ENCODE assay signal across 16 cellular contexts in the genomic region with DNA sequence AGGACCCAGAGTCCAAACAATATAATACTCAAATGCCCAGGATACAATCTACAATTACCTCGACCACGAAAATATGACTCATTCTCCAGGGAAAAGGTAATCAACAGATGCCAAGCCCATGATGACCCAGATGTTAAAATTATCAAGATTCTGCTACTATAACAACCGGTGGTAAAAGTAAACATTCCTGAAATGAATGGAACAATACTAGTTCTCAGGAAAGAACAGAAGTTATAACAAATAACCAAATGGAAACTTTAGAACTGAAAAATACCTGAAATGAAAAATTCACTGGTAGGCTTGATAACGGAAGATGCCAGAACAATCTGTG. TPM values are rescaled to one million over a fixed set of nuclear protein-coding genes. Genes with fewer than 3 reads are reported as not detected.
DNase-seq lines count a peak whose midpoint lies in the region; ATAC-seq, FAIRE-seq and TF ChIP-seq lines count a peak whose summit lies in the region.
"Had no signal": no experiment of that assay in that cellular context is flagged by ENCODE, and none has a peak within 500 bp of the region (broad histone marks: within the 10 kb centered on the region; RNA-seq: fewer than 3 reads in every experiment).

No MANE protein-coding gene starts in this region.

- no peak for ATAC-seq in left cardiac atrium
- ATAC-seq: A549, left ventricle myocardium superior had no signal

- H3K4me3 Mint-ChIP-seq in astrocyte (ENCODE audit: unreplicated experiment): no peak overlapping the region
- H3K4me3 Mint-ChIP-seq: H9 had no signal

- H3K79me2 ChIP-seq in astrocyte (ENCODE audit: insufficient read depth, low read length): no peaks in the 10 kb centered on the region
- no peaks in the 10 kb centered on the region for H3K79me2 ChIP-seq in hepatocyte

- DNase-seq in NCI-H2171 treated with DMSO at 0.1 percent for 48 hours (lab: John Stamatoyannopoulos, UW) (peak; percentile 19), NCI-H2171 (lab: John Stamatoyannopoulos, UW) (no peak), astrocyte (ENCODE audit: low read depth) (peak; percentile 57), hepatocyte (ENCODE audit: low spot score) (peak; percentile 30), urothelium cell line (ENCODE audit: low spot score) (peak; percentile 29), caudate nucleus (lab: John Stamatoyannopoulos, UW) (no peak), left cardiac atrium (no peak)
- no peak for DNase-seq in stimulated activated CD4-positive, alpha-beta T cell treated with anti-CD3 and anti-CD28 coated beads, Interleukin-12 subunit alpha, Interleukin-12 subunit beta, amount 100 ng/mL, for 4 hours
- DNase-seq: glutamatergic neuron, H9, left ventricle myocardium superior, NCI-H774, testis had no signal

- H2AFZ ChIP-seq in astrocyte (ENCODE audit: low read depth, low read length) (no peak overlapping the region), hepatocyte (no peak overlapping the region)

- FAIRE-seq in astrocyte (lab: Jason Lieb, UNC) (peak; percentile 13), urothelium cell line (lab: Jason Lieb, UNC) (no peak)
- FAIRE-seq: A549 had no signal

- TF ChIP-seq CTCF in astrocyte (IDR thresholded peaks at IDR 0.05; ENCODE audit: insufficient read depth, low read depth, low read length): no peak
- TF ChIP-seq CTCF in hepatocyte (IDR thresholded peaks at IDR 0.05; ENCODE audit: poor library complexity): no peak

- H3K27ac Mint-ChIP-seq in astrocyte (ENCODE audit: unreplicated experiment): peak overlapping the region; percentile 20

- 37% methylated on average over 4 of the region's 4 CpGs for WGBS in hepatocyte (ENCODE audit: low lambda C conversion rate, missing lambda C conversion rate)

- H3K9ac ChIP-seq in astrocyte (ENCODE audit: low read length): no peak overlapping the region

- H3K4me3 ChIP-seq in astrocyte (ENCODE audit: insufficient read depth, low read depth, low read length): no peak overlapping the region
- no peak overlapping the region for H3K4me3 ChIP-seq in hepatocyte
- H3K4me3 ChIP-seq: A549, SJCRH30, skin epidermis, testis had no signal

- peaks cover 9% of the 10 kb centered on the region for H3K4me1 Mint-ChIP-seq in astrocyte (ENCODE audit: low read depth, unreplicated experiment)

- H3K27ac ChIP-seq in astrocyte (ENCODE audit: low read depth, low read length) (no peak overlapping the region), hepatocyte (no peak overlapping the region), caudate nucleus (ENCODE audit: low read depth, low read length) (no peak overlapping the region)
- H3K27ac ChIP-seq: A549, SJCRH30, skin epidermis, testis had no signal

- intact Hi-C loops in left cardiac atrium (cut with DNase I): no loop called here

- H3K4me2 ChIP-seq in astrocyte (ENCODE audit: low read length): no peak overlapping the region
- H3K4me2 ChIP-seq in hepatocyte: peak overlapping the region; percentile 20
- H3K4me2 ChIP-seq: A549 had no signal

- no peaks in the 10 kb centered on the region for H3K36me3 Mint-ChIP-seq in astrocyte (ENCODE audit: low read depth, unreplicated experiment)

- H3K9me2 ChIP-seq in hepatocyte (replicated peaks; ENCODE audit: insufficient read depth): no peaks in the 10 kb centered on the region

- H3K27me3 ChIP-seq in astrocyte (ENCODE audit: insufficient read depth, low read length): no peaks in the 10 kb centered on the region
- no peaks in the 10 kb centered on the region for H3K27me3 ChIP-seq in hepatocyte
- H3K27me3 ChIP-seq: testis had no signal

- H3K27me3 Mint-ChIP-seq in astrocyte (ENCODE audit: low read depth, unreplicated experiment): peaks cover 3% of the 10 kb centered on the region

- H3K36me3 ChIP-seq in astrocyte (ENCODE audit: insufficient read depth, low read length) (no peaks in the 10 kb centered on the region), hepatocyte (replicated peaks; ENCODE audit: insufficient read depth, low read depth) (no peaks in the 10 kb centered on the region)
- H3K36me3 ChIP-seq: SJCRH30 had no signal

- H4K20me1 ChIP-seq in astrocyte (ENCODE audit: insufficient read depth, low read length) (no peaks in the 10 kb centered on the region), hepatocyte (ENCODE audit: insufficient read depth, poor library complexity, severe bottlenecking) (no peaks in the 10 kb centered on the region)

- H3K4me1 ChIP-seq in astrocyte (ENCODE audit: insufficient read depth, low read length) (no peaks in the 10 kb centered on the region), hepatocyte (ENCODE audit: insufficient read depth) (peaks cover 10% of the 10 kb centered on the region)
- H3K4me1 ChIP-seq: A549, SJCRH30, testis had no signal

- H3K9me3 ChIP-seq in astrocyte (ENCODE audit: insufficient read depth, low read depth, low read length): no peaks in the 10 kb centered on the region
- no peaks in the 10 kb centered on the region for H3K9me3 ChIP-seq in hepatocyte (ENCODE audit: low read depth)
- H3K9me3 ChIP-seq: A549, SJCRH30, testis had no signal

- H3K9me3 Mint-ChIP-seq in astrocyte (ENCODE audit: unreplicated experiment): no peaks in the 10 kb centered on the region
- H3K9me3 Mint-ChIP-seq: H9 had no signal

RNA-seq across cellular contexts. Expression of gene GUSB, which starts 34.1 kb away (rescaled TPM):
- total RNA-seq in astrocyte (18.3 and 20.0 TPM in 2 replicates), hepatocyte (53.7 and 58.9 TPM in 2 replicates), left cardiac atrium (10 to 100 TPM; 25.8 to 28.6 TPM)
- 120 and 124 TPM in 2 replicates for polyA plus RNA-seq in hepatocyte

RNA-seq across cellular contexts. Expression of gene ASL, which starts 59.5 kb away (rescaled TPM):
- total RNA-seq in astrocyte (27.7 TPM in 2 replicates), hepatocyte (83.7 and 98.5 TPM in 2 replicates), left cardiac atrium (10 to 100 TPM; 11.1 to 14.7 TPM)
- polyA plus RNA-seq in hepatocyte: 101 and 109 TPM in 2 replicates

Comparison
In these comparisons a context has a peak if more than half of its experiments do, and no peak if none do; other contexts are left out.
1. DNase-seq: peak in NCI-H2171 treated with DMSO at 0.1 percent for 48 hours (single experiment), astrocyte (single experiment), hepatocyte (single experiment) and urothelium cell line (single experiment); none in NCI-H2171 (single experiment), stimulated activated CD4-positive, alpha-beta T cell treated with anti-CD3 and anti-CD28 coated beads, Interleukin-12 subunit alpha, Interleukin-12 subunit beta, amount 100 ng/mL, for 4 hours (single experiment), caudate nucleus (0 of 61) and left cardiac atrium (single experiment).